ENCODE assay signal across 17 cellular contexts in the genomic region with DNA sequence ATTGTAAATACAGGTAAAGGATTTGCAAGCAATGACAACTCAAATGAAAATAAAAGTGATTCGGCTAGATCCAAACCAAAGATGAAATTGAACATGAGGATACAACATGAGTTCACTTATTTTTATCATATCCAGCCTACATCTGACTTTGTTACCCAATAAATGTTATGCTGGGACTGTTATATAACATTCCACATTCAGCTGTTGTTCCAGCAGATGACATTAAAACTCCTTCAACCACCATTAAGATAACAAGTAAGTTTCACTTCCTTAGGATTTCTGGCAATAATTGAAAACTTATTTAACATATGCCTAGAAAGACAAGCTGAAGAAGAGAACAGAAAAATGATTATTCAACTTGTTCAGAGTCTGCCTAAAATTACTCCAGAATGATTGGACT.
DNase-seq lines count a peak whose midpoint lies in the region; ATAC-seq and TF ChIP-seq lines count a peak whose summit lies in the region.
"Had no signal": no experiment of that assay in that cellular context is flagged by ENCODE, and none has a peak within 500 bp of the region (broad histone marks: within the 10 kb centered on the region; RNA-seq: fewer than 3 reads in every experiment).

No MANE protein-coding gene starts in this region.

- H3K4me3 Mint-ChIP-seq in chondrocyte (ENCODE audit: unreplicated experiment): no peak overlapping the region
- no peak overlapping the region for H3K4me3 Mint-ChIP-seq in nephron
- H3K4me3 Mint-ChIP-seq: H9 had no signal

- 0 out of 2 replicates have a peak overlapping the region, but pooled peaks have one; percentile 5 for H3K27ac ChIP-seq in ACC112 (ENCODE audit: low read depth, low read length)

- ATAC-seq in GM18870 (IDR thresholded peaks at IDR 0.05; ENCODE audit: unreplicated experiment): no peak
- ATAC-seq in GM19351 (IDR thresholded peaks at IDR 0.05; ENCODE audit: unreplicated experiment): no peak
- ATAC-seq: Panc1 had no signal

- H3K27ac Mint-ChIP-seq in chondrocyte (ENCODE audit: unreplicated experiment) (peak overlapping the region; percentile 79), nephron (peak overlapping the region; percentile 12 to 15 (median 12))
- H3K27ac Mint-ChIP-seq: H9 had no signal

- no peaks in the 10 kb centered on the region for H3K27me3 ChIP-seq in ACC112 (ENCODE audit: insufficient read depth, low read length)

- no peaks in the 10 kb centered on the region for H3K79me2 ChIP-seq in ACC112 (ENCODE audit: control insufficient read depth, insufficient read depth, low read length, unreplicated experiment)

- TF ChIP-seq CTCF in chondrocyte (IDR thresholded peaks at IDR 0.05): no peak
- no peak for TF ChIP-seq CTCF in nephron (IDR thresholded peaks at IDR 0.05; ENCODE audit: unreplicated experiment in 3 of 3)

- peak overlapping the region; percentile 87 for H2AFZ ChIP-seq in ACC112 (ENCODE audit: low read length, unreplicated experiment)

- H3K4me1 Mint-ChIP-seq in chondrocyte (ENCODE audit: low read depth): peaks cover 45% of the 10 kb centered on the region
- H3K4me1 Mint-ChIP-seq in nephron: peaks cover 26% of the 10 kb centered on the region
- H3K4me1 Mint-ChIP-seq: H9 had no signal

- no peaks in the 10 kb centered on the region for H3K36me3 ChIP-seq in ACC112 (ENCODE audit: insufficient read depth, low read length)

- H3K4me3 ChIP-seq in ACC112 (ENCODE audit: low read depth, low read length): peak overlapping the region; percentile 50; the same call in 1 of the 2 replicates

- H3K27me3 Mint-ChIP-seq in chondrocyte (ENCODE audit: low read depth): no peaks in the 10 kb centered on the region
- H3K27me3 Mint-ChIP-seq in nephron (ENCODE audit: low read depth): no peaks in the 10 kb centered on the region

- peaks cover 3% of the 10 kb centered on the region for H3K36me3 Mint-ChIP-seq in chondrocyte (ENCODE audit: low read depth)
- no peaks in the 10 kb centered on the region for H3K36me3 Mint-ChIP-seq in nephron (ENCODE audit: low read depth)

- DNase-seq in LHCN-M2 (ENCODE audit: low read depth) (peak; percentile 40), chondrocyte (ENCODE audit: low spot score) (no peak), NCI-H526 treated with DMSO at 0.1 percent for 48 hours (lab: John Stamatoyannopoulos, UW) (no peak), occipital lobe (lab: John Stamatoyannopoulos, UW) (no peak)
- DNase-seq: C1 segment of cervical spinal cord, DMS79 treated with DMSO at 0.1 percent for 48 hours, H9, NCI-H1092, NCI-H1694, NCI-H2227 treated with DMSO at 0.1 percent for 48 hours, NCI-H524, Right ventricle myocardium superior had no signal

- H3K4me1 ChIP-seq in ACC112 (ENCODE audit: control insufficient read depth, insufficient read depth, low read length, unreplicated experiment): peaks cover 31% of the 10 kb centered on the region

- H3K9me3 Mint-ChIP-seq in chondrocyte (ENCODE audit: low read depth) (peaks cover 2% of the 10 kb centered on the region), nephron (peaks cover 4% of the 10 kb centered on the region)
